In the genomic region with DNA sequence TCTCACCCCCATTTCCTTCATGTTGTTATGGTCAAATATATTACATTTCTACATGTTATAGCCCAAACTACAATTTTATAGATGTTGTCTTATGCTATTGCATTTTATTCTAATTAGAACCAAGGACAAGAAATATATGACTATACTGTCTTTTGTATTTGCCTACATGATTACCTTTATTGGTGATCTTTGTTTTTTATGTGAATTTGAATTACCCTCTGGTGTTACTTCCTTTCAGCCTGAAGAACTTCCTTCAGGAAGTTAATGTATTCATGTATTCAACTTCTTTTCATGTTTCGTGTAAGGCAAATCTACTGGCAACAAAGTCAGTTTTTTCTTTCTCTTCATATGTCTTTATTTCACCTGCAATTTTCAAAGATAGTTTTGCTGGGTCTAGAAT, we compare ENCODE assay signal across 29 cellular contexts. TPM values are rescaled to one million over a fixed set of nuclear protein-coding genes. Genes with fewer than 3 reads are reported as not detected.
A peak's percentile ranks its signal among the peaks of the same experiment; 100 is the strongest.
DNase-seq lines count a peak whose midpoint lies in the region; ATAC-seq, FAIRE-seq and TF ChIP-seq lines count a peak whose summit lies in the region.
"Had no signal": no experiment of that assay in that cellular context is flagged by ENCODE, and none has a peak within 500 bp of the region (broad histone marks: within the 10 kb centered on the region; RNA-seq: fewer than 3 reads in every experiment).

No MANE protein-coding gene starts in this region.

- 0 out of 2 replicates have a peak overlapping the region, but pooled peaks have one; percentile 18 for H2AFZ ChIP-seq in Loucy (ENCODE audit: low read length)

- H3K79me2 ChIP-seq in Loucy (ENCODE audit: insufficient read depth, low read length): no peaks in the 10 kb centered on the region

- no peaks in the 10 kb centered on the region for H4K20me1 ChIP-seq in Loucy (ENCODE audit: insufficient read depth, low read length, poor library complexity, severe bottlenecking)
- H4K20me1 ChIP-seq: BLaER1 had no signal

- H3K27me3 ChIP-seq in Loucy (ENCODE audit: insufficient read depth, low read length, poor library complexity, severe bottlenecking) (no peaks in the 10 kb centered on the region), colonic mucosa (no peaks in the 10 kb centered on the region)
- H3K27me3 ChIP-seq: BE2C, BLaER1 had no signal

- H3K36me3 ChIP-seq in Loucy (ENCODE audit: insufficient read depth, low read length) (no peaks in the 10 kb centered on the region), colonic mucosa (no peaks in the 10 kb centered on the region), mucosa of descending colon (ENCODE audit: low read depth) (no peaks in the 10 kb centered on the region)
- H3K36me3 ChIP-seq: BE2C had no signal

- H3K9me3 ChIP-seq in Loucy (ENCODE audit: insufficient read depth, low read depth, low read length) (no peaks in the 10 kb centered on the region), colonic mucosa (no peaks in the 10 kb centered on the region), mucosa of descending colon (no peaks in the 10 kb centered on the region)
- H3K9me3 ChIP-seq: BE2C had no signal

- no peak overlapping the region for H3K4me2 ChIP-seq in Loucy (ENCODE audit: low read depth, low read length, poor library complexity, severe bottlenecking)
- H3K4me2 ChIP-seq: BLaER1 had no signal

- peaks cover 9% of the 10 kb centered on the region for H3K4me1 ChIP-seq in Loucy (ENCODE audit: insufficient read depth, low read length, poor library complexity, severe bottlenecking)
- H3K4me1 ChIP-seq in colonic mucosa: no peaks in the 10 kb centered on the region
- peaks cover 9% of the 10 kb centered on the region for H3K4me1 ChIP-seq in mucosa of descending colon (ENCODE audit: low read depth)
- H3K4me1 ChIP-seq: BE2C had no signal

- peak overlapping the region; percentile 40 for H3K27ac ChIP-seq in colonic mucosa
- H3K27ac ChIP-seq: BLaER1 had no signal

- no peaks in the 10 kb centered on the region for H3F3A ChIP-seq in Loucy (ENCODE audit: low read depth)

- H3K9ac ChIP-seq in Loucy (ENCODE audit: low read depth, low read length, poor library complexity, severe bottlenecking) (no peak overlapping the region), colonic mucosa (ENCODE audit: low read depth in 2 of 2, low read length in 2 of 2) (no peak overlapping the region)
- H3K9ac ChIP-seq: BLaER1 had no signal

- FAIRE-seq in HTR-8/SVneo (lab: Jason Lieb, UNC): no peak
- FAIRE-seq: A204.1, GM12878, GM12892, GM18507, GM19239 had no signal

- H3K9me2 ChIP-seq in Loucy (replicated peaks; ENCODE audit: low read depth, low read length): no peaks in the 10 kb centered on the region

- ATAC-seq in mucosa of descending colon (peak; percentile 69), GM18517 (IDR thresholded peaks at IDR 0.05; ENCODE audit: unreplicated experiment) (no peak)
- ATAC-seq: GM12878 had no signal

- no peak for DNase-seq in colonic mucosa
- DNase-seq in mucosa of descending colon: no peak
- no peak for DNase-seq in superior temporal gyrus (ENCODE audit: extremely low spot score)
- DNase-seq in HTR-8/SVneo (ENCODE audit: insufficient read length, low spot score): no peak
- DNase-seq: 8988T; ACHN; BE2C; C1 segment of cervical spinal cord; CD4-positive, alpha-beta memory T cell; CD4-positive, CD25-positive, alpha-beta regulatory T cell; CD8-positive, alpha-beta memory T cell; COR-L47; DMS 273 treated with DMSO at 0.1 percent for 48 hours; DMS153; DMS53; DMS79; DND-41; GDM1 had no signal

- no peak for TF ChIP-seq CTCF in Loucy (conservative IDR thresholded peaks at IDR 0.05; ENCODE audit: low read length)
- TF ChIP-seq CTCF in colonic mucosa (IDR thresholded peaks at IDR 0.05): no peak
- no peak for TF ChIP-seq CTCF in mucosa of descending colon (IDR thresholded peaks at IDR 0.05)

- intact Hi-C loops in colonic mucosa (cut with DNase I): loop anchor here (5.0 kb wide), 1 partner anchor 143 kb away; no protein-coding TSS in a partner anchor
- intact Hi-C loops in mucosa of descending colon (cut with DNase I, micrococcal nuclease): no loop called here

- H3K4me3 ChIP-seq in Loucy (ENCODE audit: low read length, poor library complexity, severe bottlenecking) (no peak overlapping the region), colonic mucosa (no peak overlapping the region), mucosa of descending colon (no peak overlapping the region)
- H3K4me3 ChIP-seq: BLaER1, GM12878 had no signal

RNA-seq across cellular contexts. Expression of a gene that starts 8.7 kb away (rescaled TPM):
- 1 to 10 TPM in 1 of 2 donors, under 1 TPM in 1; 0.69 to 1.7 TPM for total RNA-seq in colonic mucosa
- total RNA-seq in mucosa of descending colon: under 1 TPM; 0.26 to 0.82 (median 0.66) TPM
- total RNA-seq: CD4-positive, CD25-positive, alpha-beta regulatory T cell; Daoy; GM12878 had no signal

RNA-seq across cellular contexts. Expression of a gene that starts 11.9 kb away (rescaled TPM):
- total RNA-seq in colonic mucosa: under 1 TPM; 0.53 to 0.57 TPM
- total RNA-seq in mucosa of descending colon: under 1 TPM in 2 of 3 donors, not detected in 1; 0.19 to 0.51 TPM
- total RNA-seq: A673; CD4-positive, alpha-beta memory T cell; CD4-positive, CD25-positive, alpha-beta regulatory T cell; G401 had no signal

RNA-seq across cellular contexts. Expression of a gene that starts 20.8 kb away (rescaled TPM):
- total RNA-seq in colonic mucosa (not detected), mucosa of descending colon (not detected)
- total RNA-seq: A673; CD4-positive, alpha-beta memory T cell; CD4-positive, CD25-positive, alpha-beta regulatory T cell; Daoy; G401; GM12878 had no signal

RNA-seq across cellular contexts. Expression of a gene that starts 31.0 kb away (rescaled TPM):
- 10 to 100 TPM; 56.6 to 63.1 TPM for total RNA-seq in colonic mucosa
- 10 to 100 TPM; 35.6 to 42.9 (median 41.6) TPM for total RNA-seq in mucosa of descending colon
